Comparison of ENCODE assay signal across 8 cellular contexts in genomic region chr14:104723651-104724406, GRCh38. TPM values are rescaled to one million over a fixed set of nuclear protein-coding genes. Genes with fewer than 3 reads are reported as not detected.
A peak's percentile ranks its signal among the peaks of the same experiment; 100 is the strongest.
DNase-seq lines count a peak whose midpoint lies in the region; ATAC-seq and TF ChIP-seq lines count a peak whose summit lies in the region.

Gene ADSS1, plus strand, starts transcription at chr14:104724229. Its CDS starts 42 bp downstream, at chr14:104724271.

- H3K4me3 ChIP-seq in BJ (ENCODE audit: low read depth, low read length) (peak within 1 kb of the TSS; percentile 36), colonic mucosa (peak within 1 kb of the TSS; percentile 67), right lobe of liver (peak within 1 kb of the TSS; percentile 60 to 66 (median 60))

- CTCF ChIA-PET in BJ (lab: Yijun Ruan, JAX) = interaction anchor here (0.6 to 6.7 kb wide), 14 partner anchors 8 to 93 kb away, joined by 3 to 49 read pairs (median 4); partner anchors contain the start of gene SIVA1

- WGBS in right lobe of liver (ENCODE audit: insufficient coverage, low coverage, low lambda C conversion rate, missing lambda C conversion rate) = no CpG with 5 or more reads among the region's 82 CpGs

- H3K27me3 ChIP-seq in BJ (ENCODE audit: control insufficient read depth, insufficient read depth, low read length) (no peaks in the 10 kb centered on the region), colonic mucosa (no peaks in the 10 kb centered on the region), right lobe of liver (no peaks in the 10 kb centered on the region)

- no peak for DNase-seq in BJ (ENCODE audit: low read depth)
- DNase-seq in GM19238 (ENCODE audit: insufficient read length, low spot score) = peak; percentile 95
- peak; percentile 61 for DNase-seq in LoVo (ENCODE audit: low spot score)
- peak; percentile 73 for DNase-seq in activated CD4-positive, CD25-positive, alpha-beta regulatory T cell treated with anti-CD3 and anti-CD28 coated beads, Interleukin-2, amount 50 U/mL, for 72 hours
- DNase-seq in colonic mucosa = peak; percentile 81
- DNase-seq in right lobe of liver = peak; percentile 89 to 90 (median 89)
- DNase-seq in stimulated activated CD4-positive, alpha-beta T cell treated with anti-CD3 and anti-CD28 coated beads, TNF-alpha, amount 100 ng/mL, for 4 hours (ENCODE audit: low read depth in 3 of 3) = peak; percentile 22 to 47 (median 28)

- intact Hi-C loops in colonic mucosa (cut with DNase I) = no loop called here
- intact Hi-C loops in right lobe of liver (cut with DNase I) = no loop called here

- POLR2A ChIA-PET in BJ (lab: Charles Lee) = no interaction called here

- no peaks in the 10 kb centered on the region for H3K9me3 ChIP-seq in colonic mucosa
- H3K9me3 ChIP-seq in right lobe of liver = no peaks in the 10 kb centered on the region

- H3K4me1 ChIP-seq in colonic mucosa = peaks cover 7% of the 10 kb centered on the region
- peaks cover 0 to 33% (median 12%) of the 10 kb centered on the region in 4 donors for H3K4me1 ChIP-seq in right lobe of liver

- peak; percentile 60 to 80 (median 68) for ATAC-seq in right lobe of liver
- ATAC-seq in HG02884 (IDR thresholded peaks at IDR 0.05; ENCODE audit: unreplicated experiment) = no peak

- H3K27ac ChIP-seq in colonic mucosa (peak within 1 kb of the TSS; percentile 21), right lobe of liver (peak within 1 kb of the TSS; percentile 58 to 69 (median 61))

- H3K36me3 ChIP-seq in BJ (ENCODE audit: control insufficient read depth, insufficient read depth, low read length) = peaks cover 11% of the 10 kb centered on the region
- no peaks in the 10 kb centered on the region for H3K36me3 ChIP-seq in colonic mucosa
- H3K36me3 ChIP-seq in right lobe of liver = peaks cover 0 to 8% (median 1%) of the 10 kb centered on the region in 4 donors

- H3K9ac ChIP-seq in colonic mucosa (ENCODE audit: low read depth in 2 of 2, low read length in 2 of 2) = peak within 1 kb of the TSS; percentile 61 to 72

- TF ChIP-seq POLR2A in right lobe of liver (IDR thresholded peaks at IDR 0.05) = peak; percentile 84

- peak; percentile 59 for TF ChIP-seq CTCF in BJ (IDR thresholded peaks at IDR 0.05; ENCODE audit: insufficient read depth, low read depth, low read length)
- TF ChIP-seq CTCF in colonic mucosa (IDR thresholded peaks at IDR 0.05) = peak; percentile 97
- peak; percentile 5 to 99 (median 96) for TF ChIP-seq CTCF in right lobe of liver (IDR thresholded peaks at IDR 0.05)

RNA-seq across cellular contexts. Expression of gene ADSS1, which starts in this region (rescaled TPM):
- polyA plus RNA-seq in BJ (2011; rRNA removed) = 2.9 and 4.5 TPM in 2 replicates
- polyA minus RNA-seq in BJ (2011; rRNA and poly(A)+ RNA removed) = 1.0 and 4.5 TPM in 2 replicates
- total RNA-seq in colonic mucosa (1 to 10 TPM; 3.5 to 4.0 TPM), right lobe of liver (10 to 100 TPM in 5 of 6 experiments, 1 to 10 TPM in 1; 8.1 to 50.5 (median 36.8) TPM)
